ENCODE assay signal across 20 cellular contexts in the genomic region with DNA sequence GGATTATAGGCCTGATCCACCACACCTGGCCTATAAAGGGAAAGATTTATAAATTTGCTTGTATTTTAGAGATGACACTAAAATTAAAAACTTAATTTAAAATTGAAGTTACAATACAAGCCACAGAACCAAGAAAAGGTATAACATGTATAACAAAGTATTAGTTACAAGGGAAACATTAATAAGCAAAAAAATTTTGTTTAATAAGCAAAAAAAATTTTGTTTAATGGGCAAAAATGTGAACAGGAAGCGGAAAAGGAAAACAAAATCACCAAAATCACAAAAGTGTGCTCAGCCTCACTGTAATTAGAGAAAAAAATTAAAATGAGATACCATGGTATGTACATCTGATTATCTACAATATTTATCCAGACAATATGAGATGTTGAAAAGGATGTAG.
"Had no signal": no experiment of that assay in that cellular context is flagged by ENCODE, and none has a peak within 500 bp of the region (broad histone marks: within the 10 kb centered on the region; RNA-seq: fewer than 3 reads in every experiment).

No MANE protein-coding gene starts in this region.

- H3K4me3 ChIP-seq: tibial artery had no signal

- H3K36me3 Mint-ChIP-seq: naive thymus-derived CD8-positive, alpha-beta T cell; WTC11 had no signal

- H3K4me1 ChIP-seq: foreskin keratinocyte, tibial artery had no signal

- H3K27ac ChIP-seq: brain microvascular endothelial cell, foreskin keratinocyte, neutrophil, parathyroid adenoma, tibial artery had no signal

- H3K36me3 ChIP-seq: brain microvascular endothelial cell, neutrophil, tibial artery had no signal

- H3K9me3 ChIP-seq: neutrophil, tibial artery had no signal

- DNase-seq: activated CD4-positive, alpha-beta T cell treated with anti-CD3 and anti-CD28 coated beads for 48 hours; activated gamma-delta T cell; activated T-cell treated with anti-CD3 and anti-CD28 coated beads, Interleukin-2, amount 50 U/mL, for 4 hours; aorta; brain microvascular endothelial cell; central memory CD4-positive, alpha-beta T cell; foreskin keratinocyte; hippocampal formation; left cardiac atrium; mesenchymal stem cell; naive thymus-derived CD8-positive, alpha-beta T cell; stimulated activated naive CD4-positive, alpha-beta T cell; substantia nigra; tibial artery had no signal

- H3K9me3 Mint-ChIP-seq: naive thymus-derived CD8-positive, alpha-beta T cell had no signal

- H3K4me3 Mint-ChIP-seq: activated T-cell treated with anti-CD3 and anti-CD28 coated beads, Interleukin-2, amount 50 U/mL, for 4 hours; naive thymus-derived CD8-positive, alpha-beta T cell; WTC11 had no signal

- H3K27me3 Mint-ChIP-seq: naive thymus-derived CD8-positive, alpha-beta T cell had no signal

- H3K27me3 ChIP-seq: brain microvascular endothelial cell, foreskin keratinocyte, neutrophil, tibial artery had no signal

- ATAC-seq: activated T-cell treated with anti-CD3 and anti-CD28 coated beads, Interleukin-2, amount 50 U/mL, for 4 hours; foreskin keratinocyte; left cardiac atrium; naive thymus-derived CD8-positive, alpha-beta T cell; WTC11 had no signal

- H3K4me1 Mint-ChIP-seq: WTC11 had no signal

- H3K27ac Mint-ChIP-seq: WTC11 had no signal

- FAIRE-seq: colon, islet of Langerhans, urothelium cell line had no signal
